In the genomic region with DNA sequence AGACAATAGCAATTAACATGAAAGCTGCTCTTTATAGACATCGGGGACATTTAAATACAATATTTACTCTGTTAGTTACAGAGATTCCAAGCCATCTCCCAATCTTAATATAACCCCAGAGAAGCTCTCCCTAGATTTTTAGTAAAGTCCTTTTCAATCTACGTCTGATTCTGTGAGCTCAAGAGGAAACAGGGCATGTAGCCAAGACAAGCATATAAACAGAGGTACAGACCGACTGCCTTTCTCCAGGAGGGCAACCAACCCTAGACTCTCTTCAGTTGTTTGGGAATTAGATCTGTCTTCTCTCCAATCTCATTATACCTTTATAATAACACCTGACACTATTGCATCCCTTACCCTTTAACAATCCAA, we compare ENCODE assay signal across 12 cellular contexts. TPM values are rescaled to one million over a fixed set of nuclear protein-coding genes. Genes with fewer than 3 reads are reported as not detected.
A peak's percentile ranks its signal among the peaks of the same experiment; 100 is the strongest.
DNase-seq lines count a peak whose midpoint lies in the region; ATAC-seq and TF ChIP-seq lines count a peak whose summit lies in the region.
"Had no signal": no experiment of that assay in that cellular context is flagged by ENCODE, and none has a peak within 500 bp of the region (broad histone marks: within the 10 kb centered on the region; RNA-seq: fewer than 3 reads in every experiment).

No MANE protein-coding gene starts in this region.

- no peak overlapping the region for H3K4me3 ChIP-seq in fibroblast of mammary gland (ENCODE audit: control insufficient read depth, low read depth, low read length)
- H3K4me3 ChIP-seq: skin epidermis had no signal

- no peaks in the 10 kb centered on the region for H3K27me3 Mint-ChIP-seq in osteocyte (ENCODE audit: unreplicated experiment)
- H3K27me3 Mint-ChIP-seq in natural killer cell treated with Interleukin-12 subunit alpha and Interleukin-12 subunit beta and Interleukin-15 and Interleukin-18, amount 100 ng/mL, for 72 hours, result no peaks in the 10 kb centered on the region

- H3K4me3 Mint-ChIP-seq in osteocyte (ENCODE audit: unreplicated experiment), result peak overlapping the region; percentile 24
- H3K4me3 Mint-ChIP-seq in natural killer cell treated with Interleukin-12 subunit alpha and Interleukin-12 subunit beta and Interleukin-15 and Interleukin-18, amount 100 ng/mL, for 72 hours, result no peak overlapping the region
- H3K4me3 Mint-ChIP-seq: stimulated activated naive B cell treated with anti-CD40 and anti-IgM and Interleukin-4, amounts not matched to agents 10 μg/mL and 1 μg/mL and 100 μg/mL, for 72 hours had no signal

- peak overlapping the region; percentile 74 for H3K27ac ChIP-seq in C4-2B

- ATAC-seq in natural killer cell treated with Interleukin-12 subunit alpha and Interleukin-12 subunit beta and Interleukin-15 and Interleukin-18, amount 100 ng/mL, for 72 hours, result no peak
- ATAC-seq in GM18502 (IDR thresholded peaks at IDR 0.05; ENCODE audit: poor library complexity, unreplicated experiment), result no peak
- ATAC-seq: stimulated activated naive B cell treated with anti-CD40 and anti-IgM and Interleukin-4, amounts not matched to agents 10 μg/mL and 1 μg/mL and 100 μg/mL, for 72 hours had no signal

- peak overlapping the region; percentile 88 for H3K27ac Mint-ChIP-seq in osteocyte (ENCODE audit: unreplicated experiment)
- H3K27ac Mint-ChIP-seq in natural killer cell treated with Interleukin-12 subunit alpha and Interleukin-12 subunit beta and Interleukin-15 and Interleukin-18, amount 100 ng/mL, for 72 hours, result no peak overlapping the region
- H3K27ac Mint-ChIP-seq: stimulated activated naive B cell treated with anti-CD40 and anti-IgM and Interleukin-4, amounts not matched to agents 10 μg/mL and 1 μg/mL and 100 μg/mL, for 72 hours had no signal

- TF ChIP-seq CTCF in C4-2B (conservative IDR thresholded peaks at IDR 0.05) (no peak), fibroblast of mammary gland (conservative IDR thresholded peaks at IDR 0.05; ENCODE audit: control insufficient read depth, insufficient read depth, low read depth, low read length) (no peak), osteocyte (IDR thresholded peaks at IDR 0.05) (no peak)

- H3K36me3 Mint-ChIP-seq in osteocyte (ENCODE audit: unreplicated experiment), result peaks cover 7% of the 10 kb centered on the region
- no peaks in the 10 kb centered on the region for H3K36me3 Mint-ChIP-seq in natural killer cell treated with Interleukin-12 subunit alpha and Interleukin-12 subunit beta and Interleukin-15 and Interleukin-18, amount 100 ng/mL, for 72 hours
- H3K36me3 Mint-ChIP-seq: stimulated activated naive B cell treated with anti-CD40 and anti-IgM and Interleukin-4, amounts not matched to agents 10 μg/mL and 1 μg/mL and 100 μg/mL, for 72 hours had no signal

- no peaks in the 10 kb centered on the region for H3K9me3 Mint-ChIP-seq in osteocyte (ENCODE audit: unreplicated experiment)
- H3K9me3 Mint-ChIP-seq in natural killer cell treated with Interleukin-12 subunit alpha and Interleukin-12 subunit beta and Interleukin-15 and Interleukin-18, amount 100 ng/mL, for 72 hours, result peaks cover 3% of the 10 kb centered on the region

- DNase-seq in NCI-H2171 treated with DMSO at 0.1 percent for 48 hours (lab: John Stamatoyannopoulos, UW) (peak; percentile 77), fibroblast of mammary gland (ENCODE audit: low read depth) (peak; percentile 67), osteocyte (ENCODE audit: extremely low spot score, unreplicated experiment) (no peak), DMS53 (lab: John Stamatoyannopoulos, UW) (no peak), NCI-H226 (no peak)
- no peak for DNase-seq in natural killer cell treated with Interleukin-12 subunit alpha and Interleukin-12 subunit beta and Interleukin-15 and Interleukin-18, amount 100 ng/mL, for 72 hours (ENCODE audit: low spot score)
- DNase-seq: activated T-cell treated with anti-CD3 and anti-CD28 coated beads, Interleukin-2, amount 50 U/mL, for 1 hour; stimulated activated naive B cell treated with anti-CD40 and anti-IgM and Interleukin-4, amounts not matched to agents 10 μg/mL and 1 μg/mL and 100 μg/mL, for 72 hours; T1000 had no signal

- peaks cover 47% of the 10 kb centered on the region for H3K4me1 Mint-ChIP-seq in osteocyte (ENCODE audit: unreplicated experiment)
- H3K4me1 Mint-ChIP-seq in natural killer cell treated with Interleukin-12 subunit alpha and Interleukin-12 subunit beta and Interleukin-15 and Interleukin-18, amount 100 ng/mL, for 72 hours (ENCODE audit: low read depth in 2 of 2), result no peaks in the 10 kb centered on the region
- H3K4me1 Mint-ChIP-seq: stimulated activated naive B cell treated with anti-CD40 and anti-IgM and Interleukin-4, amounts not matched to agents 10 μg/mL and 1 μg/mL and 100 μg/mL, for 72 hours had no signal

RNA-seq across cellular contexts. Expression of a gene that starts 57.4 kb away (rescaled TPM):
- total RNA-seq in osteocyte, result 35.3 and 37.5 TPM in 2 replicates
- total RNA-seq in natural killer cell treated with Interleukin-12 subunit alpha and Interleukin-12 subunit beta and Interleukin-15 and Interleukin-18, amount 100 ng/mL, for 72 hours, result not detected

Comparison
In these comparisons a context has a peak if more than half of its experiments do, and no peak if none do; other contexts are left out.
1. DNase-seq: peak in NCI-H2171 treated with DMSO at 0.1 percent for 48 hours (single experiment) and fibroblast of mammary gland (single experiment); none in osteocyte (single experiment), DMS53 (single experiment), NCI-H226 (single experiment) and natural killer cell treated with Interleukin-12 subunit alpha and Interleukin-12 subunit beta and Interleukin-15 and Interleukin-18, amount 100 ng/mL, for 72 hours (single experiment).
2. RNA of a gene that starts 57.4 kb away (total RNA-seq): 35.3 to 37.5 TPM in osteocyte; not detected in natural killer cell treated with Interleukin-12 subunit alpha and Interleukin-12 subunit beta and Interleukin-15 and Interleukin-18, amount 100 ng/mL, for 72 hours; every median in the first group is over 10 times any median in the second.